19 cellular contexts compared by ENCODE assay signal in the genomic region with DNA sequence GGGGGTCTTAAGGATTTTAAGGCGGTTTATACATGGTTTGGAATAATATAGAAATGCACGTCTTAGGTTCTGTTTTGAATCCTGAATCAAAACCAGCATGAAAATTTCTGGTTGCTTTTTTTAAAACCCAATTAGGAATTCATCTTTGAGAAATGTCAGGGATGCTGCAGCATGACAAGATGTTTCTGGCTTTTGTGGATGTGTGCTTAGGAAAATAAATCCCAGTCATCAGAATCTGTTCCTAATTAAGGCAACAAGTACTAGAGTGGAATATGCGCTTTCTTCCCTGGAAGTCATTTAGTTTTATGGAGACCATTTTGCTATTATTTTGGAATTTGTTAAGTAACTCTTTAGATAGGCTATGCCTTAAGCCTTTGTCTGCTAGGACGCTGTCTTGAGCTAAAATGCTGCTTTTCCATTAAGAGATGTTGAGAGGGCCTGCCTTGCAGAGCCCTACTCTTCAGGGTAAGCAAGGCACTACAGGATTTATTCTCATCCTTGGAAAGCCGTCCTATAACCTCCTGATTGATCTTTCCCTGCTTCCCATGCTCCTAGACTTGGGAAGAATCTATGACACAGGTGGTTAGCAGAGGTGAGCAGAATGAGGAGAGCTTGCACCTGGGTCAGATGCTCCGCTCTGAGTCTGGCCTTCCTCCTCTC.
DNase-seq lines count a peak whose midpoint lies in the region; ATAC-seq and TF ChIP-seq lines count a peak whose summit lies in the region.
"Had no signal": no experiment of that assay in that cellular context is flagged by ENCODE, and none has a peak within 500 bp of the region (broad histone marks: within the 10 kb centered on the region; RNA-seq: fewer than 3 reads in every experiment).

No MANE protein-coding gene starts in this region.

- H3K27me3 Mint-ChIP-seq in neural progenitor cell (ENCODE audit: insufficient read depth, low read depth), result peaks cover 2% of the 10 kb centered on the region
- H3K27me3 Mint-ChIP-seq in stimulated activated memory B cell treated with anti-CD40 and anti-IgM and Interleukin-4, amounts not matched to agents 10 μg/mL and 1 μg/mL and 100 μg/mL, for 72 hours, result no peaks in the 10 kb centered on the region
- H3K27me3 Mint-ChIP-seq: IgD-negative memory B cell had no signal

- no peak overlapping the region for H3K27ac ChIP-seq in neural progenitor cell
- H3K27ac ChIP-seq: Peyer's patch, SJCRH30 had no signal

- no peaks in the 10 kb centered on the region for H3F3A ChIP-seq in neural progenitor cell (ENCODE audit: low read depth)

- H3K9me3 Mint-ChIP-seq in neural progenitor cell, result peaks cover 13% of the 10 kb centered on the region
- H3K9me3 Mint-ChIP-seq in stimulated activated memory B cell treated with anti-CD40 and anti-IgM and Interleukin-4, amounts not matched to agents 10 μg/mL and 1 μg/mL and 100 μg/mL, for 72 hours, result no peaks in the 10 kb centered on the region
- H3K9me3 Mint-ChIP-seq: CD8-positive, alpha-beta T cell; IgD-negative memory B cell had no signal

- no peaks in the 10 kb centered on the region for H4K20me1 ChIP-seq in neural progenitor cell (ENCODE audit: low read depth)

- no peak overlapping the region for H3K9ac ChIP-seq in neural progenitor cell

- H3K4me1 Mint-ChIP-seq in neural progenitor cell, result peaks cover 23% of the 10 kb centered on the region
- no peaks in the 10 kb centered on the region for H3K4me1 Mint-ChIP-seq in stimulated activated memory B cell treated with anti-CD40 and anti-IgM and Interleukin-4, amounts not matched to agents 10 μg/mL and 1 μg/mL and 100 μg/mL, for 72 hours

- no peak overlapping the region for H3K4me3 ChIP-seq in HFF-Myc (replicated peaks; ENCODE audit: low read depth, low read length)
- H3K4me3 ChIP-seq in neural progenitor cell, result no peak overlapping the region
- H3K4me3 ChIP-seq: Peyer's patch, SJCRH30 had no signal

- no peaks in the 10 kb centered on the region for H3K36me3 ChIP-seq in neural progenitor cell
- H3K36me3 ChIP-seq: Peyer's patch, SJCRH30 had no signal

- H3K27ac Mint-ChIP-seq in neural progenitor cell, result peak overlapping the region; percentile 1
- H3K27ac Mint-ChIP-seq in stimulated activated memory B cell treated with anti-CD40 and anti-IgM and Interleukin-4, amounts not matched to agents 10 μg/mL and 1 μg/mL and 100 μg/mL, for 72 hours, result no peak overlapping the region
- H3K27ac Mint-ChIP-seq: CD8-positive, alpha-beta T cell; IgD-negative memory B cell had no signal

- no peak for ATAC-seq in HG02938 (IDR thresholded peaks at IDR 0.05; ENCODE audit: unreplicated experiment)
- ATAC-seq in stimulated activated memory B cell treated with anti-CD40 and anti-IgM and Interleukin-4, amounts not matched to agents 10 μg/mL and 1 μg/mL and 100 μg/mL, for 72 hours, result no peak
- ATAC-seq: CD8-positive, alpha-beta T cell had no signal

- TF ChIP-seq CTCF in AG09319 (IDR thresholded peaks at IDR 0.05; ENCODE audit: low read depth, low read length) (no peak), HFF-Myc (IDR thresholded peaks at IDR 0.05; ENCODE audit: low read depth, low read length, missing control alignments) (no peak), neural progenitor cell (IDR thresholded peaks at IDR 0.05) (no peak)

- H3K27me3 ChIP-seq in neural progenitor cell, result no peaks in the 10 kb centered on the region
- H3K27me3 ChIP-seq: Peyer's patch, SJCRH30 had no signal

- no peaks in the 10 kb centered on the region for H3K79me2 ChIP-seq in neural progenitor cell (ENCODE audit: low read depth)

- H3K9me3 ChIP-seq in neural progenitor cell (ENCODE audit: low read depth), result no peaks in the 10 kb centered on the region
- H3K9me3 ChIP-seq: Peyer's patch, SJCRH30 had no signal

- no peak overlapping the region for H2AFZ ChIP-seq in neural progenitor cell (replicated peaks)

- H3K4me3 Mint-ChIP-seq in neural progenitor cell, result no peak overlapping the region
- H3K4me3 Mint-ChIP-seq in stimulated activated memory B cell treated with anti-CD40 and anti-IgM and Interleukin-4, amounts not matched to agents 10 μg/mL and 1 μg/mL and 100 μg/mL, for 72 hours, result no peak overlapping the region
- H3K4me3 Mint-ChIP-seq: CD8-positive, alpha-beta T cell; IgD-negative memory B cell had no signal

- peaks cover 4% of the 10 kb centered on the region for H3K36me3 Mint-ChIP-seq in neural progenitor cell
- H3K36me3 Mint-ChIP-seq in stimulated activated memory B cell treated with anti-CD40 and anti-IgM and Interleukin-4, amounts not matched to agents 10 μg/mL and 1 μg/mL and 100 μg/mL, for 72 hours, result no peaks in the 10 kb centered on the region

- no peak overlapping the region for H3K4me2 ChIP-seq in neural progenitor cell

- DNase-seq in AG09319 (ENCODE audit: extremely low read depth, low read depth) (peak; percentile 5), HFF-Myc (ENCODE audit: extremely low read depth, low read depth) (peak; percentile 20), epidermal melanocyte (ENCODE audit: insufficient read length, low spot score) (peak; percentile 37), neural progenitor cell (ENCODE audit: low spot score) (no peak), NCI-H1694 (lab: John Stamatoyannopoulos, UW) (no peak)
- DNase-seq: C1 segment of cervical spinal cord; CD8-positive, alpha-beta T cell; GOT3; HCEC 1CT; MV-4-11; NCI-H1105 treated with DMSO at 0.1 percent for 48 hours; NCI-H2081; NCI-H446; NCI-H526; Peyer's patch; SJCRH30 had no signal

- H3K4me1 ChIP-seq in neural progenitor cell, result peaks cover 8% of the 10 kb centered on the region
- H3K4me1 ChIP-seq: Peyer's patch had no signal

Comparison
In these comparisons a context has a peak if more than half of its experiments do, and no peak if none do; other contexts are left out.
1. DNase-seq: peak in AG09319 (single experiment), HFF-Myc (single experiment) and epidermal melanocyte (single experiment); none in neural progenitor cell (single experiment) and NCI-H1694 (single experiment).